ENCODE assay signal across 15 cellular contexts in genomic region chr6:142761756-142762155, GRCh38.
A peak's percentile ranks its signal among the peaks of the same experiment; 100 is the strongest.
DNase-seq lines count a peak whose midpoint lies in the region; ATAC-seq lines count a peak whose summit lies in the region.
"Had no signal": no experiment of that assay in that cellular context is flagged by ENCODE, and none has a peak within 500 bp of the region (broad histone marks: within the 10 kb centered on the region; RNA-seq: fewer than 3 reads in every experiment).

No MANE protein-coding gene starts in this region.

- H4K91ac ChIP-seq in mesenchymal stem cell (ENCODE audit: low read length) = no peak overlapping the region

- ATAC-seq in GM18907 (IDR thresholded peaks at IDR 0.05; ENCODE audit: unreplicated experiment) (peak; percentile 89), GM21619 (IDR thresholded peaks at IDR 0.05; ENCODE audit: unreplicated experiment) (peak; percentile 77), HG03378 (IDR thresholded peaks at IDR 0.05; ENCODE audit: unreplicated experiment) (peak; percentile 92), memory B cell (ENCODE audit: low read depth) (peak; percentile 51)
- no peak for ATAC-seq in effector memory CD8-positive, alpha-beta T cell (replicated peaks)

- peaks cover 1% of the 10 kb centered on the region for H3K79me1 ChIP-seq in mesenchymal stem cell (replicated peaks; ENCODE audit: low read length, poor library complexity, severe bottlenecking)

- no peaks in the 10 kb centered on the region for H3K9me3 ChIP-seq in mesenchymal stem cell (ENCODE audit: control insufficient read depth, low read length)
- H3K9me3 ChIP-seq: adrenal gland, Caco-2, thyroid gland had no signal

- no peak overlapping the region for H2BK120ac ChIP-seq in mesenchymal stem cell (ENCODE audit: low read depth, low read length)

- H3K9ac ChIP-seq in mesenchymal stem cell (ENCODE audit: low read length) = no peak overlapping the region

- no peak overlapping the region for H2AFZ ChIP-seq in mesenchymal stem cell (ENCODE audit: low read depth, low read length)

- no peak overlapping the region for H2BK5ac ChIP-seq in mesenchymal stem cell (ENCODE audit: low read depth, low read length, poor library complexity, severe bottlenecking)

- H3K4me3 ChIP-seq in mesenchymal stem cell (ENCODE audit: insufficient read depth in 1 of 2, low read depth in 1 of 2, low read length in 2 of 2) = no peak overlapping the region
- H3K4me3 ChIP-seq: adrenal gland, thyroid gland had no signal

- H3K23ac ChIP-seq in mesenchymal stem cell (ENCODE audit: low read length in 2 of 2) = no peak overlapping the region

- no peak for DNase-seq in memory B cell (ENCODE audit: low spot score in 2 of 2)
- no peak for DNase-seq in effector memory CD8-positive, alpha-beta T cell
- no peak for DNase-seq in mesenchymal stem cell
- DNase-seq in NCI-H2081 treated with DMSO at 0.1 percent for 48 hours (lab: John Stamatoyannopoulos, UW) = no peak
- DNase-seq: activated CD4-positive, alpha-beta T cell treated with anti-CD3 and anti-CD28 coated beads, Interleukin-2, amount 50 U/mL, for 4 hours; adrenal gland; Caco-2; dermis blood vessel endothelial cell; NCI-H2029 treated with DMSO at 0.1 percent for 48 hours; right cardiac atrium; SW 1271; thyroid gland had no signal

- peak overlapping the region; percentile 71 for H3K27ac Mint-ChIP-seq in memory B cell
- H3K27ac Mint-ChIP-seq in effector memory CD8-positive, alpha-beta T cell = peak overlapping the region in 1 of 2 donors; percentile 10

- H2BK15ac ChIP-seq in mesenchymal stem cell (ENCODE audit: low read depth, poor library complexity, severe bottlenecking) = no peak overlapping the region

- H3K9me3 Mint-ChIP-seq in memory B cell = no peaks in the 10 kb centered on the region
- H3K9me3 Mint-ChIP-seq in effector memory CD8-positive, alpha-beta T cell = no peaks in the 10 kb centered on the region

- H3K27me3 Mint-ChIP-seq in memory B cell = no peaks in the 10 kb centered on the region
- no peaks in the 10 kb centered on the region for H3K27me3 Mint-ChIP-seq in effector memory CD8-positive, alpha-beta T cell

- peaks cover 36% of the 10 kb centered on the region for H3K36me3 Mint-ChIP-seq in memory B cell
- peaks cover 57% of the 10 kb centered on the region for H3K36me3 Mint-ChIP-seq in effector memory CD8-positive, alpha-beta T cell (ENCODE audit: insufficient read depth)

- H3K4me1 Mint-ChIP-seq in memory B cell = peaks cover 16% of the 10 kb centered on the region
- H3K4me1 Mint-ChIP-seq in effector memory CD8-positive, alpha-beta T cell (ENCODE audit: low read depth in 2 of 2) = peaks cover 11 to 24% of the 10 kb centered on the region in 2 donors

- H3K18ac ChIP-seq in mesenchymal stem cell (ENCODE audit: low read depth in 1 of 2, low read length in 2 of 2) = no peak overlapping the region

- peaks cover 0 to 75% of the 10 kb centered on the region in 2 experiments for H3K36me3 ChIP-seq in mesenchymal stem cell (ENCODE audit: control insufficient read depth in 1 of 2, insufficient read depth in 2 of 2, low read depth in 1 of 2, low read length in 2 of 2)

- H3K14ac ChIP-seq in mesenchymal stem cell (ENCODE audit: low read length in 2 of 2) = no peak overlapping the region

- 100% methylated on average over 1 of the region's 1 CpG for WGBS in mesenchymal stem cell

- H3K4me2 ChIP-seq in mesenchymal stem cell (ENCODE audit: low read length, poor library complexity, severe bottlenecking) = no peak overlapping the region

- peaks cover 4% of the 10 kb centered on the region for H3K4me1 ChIP-seq in mesenchymal stem cell (ENCODE audit: control insufficient read depth, insufficient read depth, low read depth, low read length)
- H3K4me1 ChIP-seq: adrenal gland, Caco-2, thyroid gland had no signal

- no peaks in the 10 kb centered on the region for H3K27me3 ChIP-seq in mesenchymal stem cell (ENCODE audit: control insufficient read depth in 1 of 2, insufficient read depth in 1 of 2, low read length in 2 of 2)
- H3K27me3 ChIP-seq: adrenal gland, thyroid gland had no signal

- H3K4ac ChIP-seq in mesenchymal stem cell (ENCODE audit: low read depth in 1 of 2, low read length in 2 of 2) = no peak overlapping the region

- H3K4me3 Mint-ChIP-seq in memory B cell = no peak overlapping the region
- no peak overlapping the region for H3K4me3 Mint-ChIP-seq in effector memory CD8-positive, alpha-beta T cell

- H3K27ac ChIP-seq in mesenchymal stem cell (ENCODE audit: low read length, poor library complexity, severe bottlenecking) = no peak overlapping the region
- H3K27ac ChIP-seq: adrenal gland, thyroid gland had no signal

- no peak overlapping the region for H2BK12ac ChIP-seq in mesenchymal stem cell (ENCODE audit: low read length in 2 of 2)

- no peak overlapping the region for H2AK5ac ChIP-seq in mesenchymal stem cell (ENCODE audit: low read length, severe bottlenecking)

- no peak overlapping the region for H4K8ac ChIP-seq in mesenchymal stem cell (ENCODE audit: low read length)
